ENCODE assay signal across 10 cellular contexts in the genomic region with DNA sequence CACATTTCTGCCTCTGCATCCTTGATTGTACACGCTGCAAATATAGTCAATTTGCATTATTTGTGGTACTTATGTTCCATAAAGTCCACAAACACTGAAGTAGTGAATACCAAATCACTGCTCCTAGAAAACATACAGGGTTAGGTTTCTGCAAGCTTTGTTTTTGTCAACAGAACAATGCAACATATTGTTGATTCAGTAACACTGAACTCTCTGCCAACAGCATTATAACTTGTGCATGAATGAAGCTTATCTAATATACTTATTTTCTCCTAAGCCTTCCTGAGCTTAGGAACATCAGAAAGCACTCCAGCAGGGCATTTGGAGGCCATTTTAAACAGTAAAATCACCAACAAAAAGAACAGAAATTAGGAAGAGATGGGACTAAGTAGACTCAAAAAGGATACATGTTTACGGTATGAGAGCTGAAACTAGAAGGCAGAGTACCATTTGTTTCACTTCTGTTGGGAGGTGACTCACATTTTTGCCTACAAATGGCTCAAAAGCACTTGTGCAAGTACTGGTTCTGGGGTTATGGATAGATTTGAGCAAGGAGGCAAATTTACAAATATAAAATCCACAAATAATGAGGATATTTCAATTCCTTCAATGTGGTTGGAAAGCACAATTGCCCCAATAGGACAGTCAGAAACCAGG. TPM values are rescaled to one million over a fixed set of nuclear protein-coding genes. Genes with fewer than 3 reads are reported as not detected.
DNase-seq lines count a peak whose midpoint lies in the region; ATAC-seq and TF ChIP-seq lines count a peak whose summit lies in the region.
"Had no signal": no experiment of that assay in that cellular context is flagged by ENCODE, and none has a peak within 500 bp of the region (broad histone marks: within the 10 kb centered on the region; RNA-seq: fewer than 3 reads in every experiment).

No MANE protein-coding gene starts in this region.

- no peak overlapping the region for H3K4me3 ChIP-seq in right atrium auricular region

- H3K27ac Mint-ChIP-seq in activated naive CD4-positive, alpha-beta T cell treated with anti-CD3 and anti-CD28 coated beads, Interleukin-2, amount 50 U/mL, for 72 hours: peak overlapping the region in 1 of 2 donors; percentile 55
- peak overlapping the region; percentile 27 for H3K27ac Mint-ChIP-seq in T-helper 17 cell

- ATAC-seq in activated naive CD4-positive, alpha-beta T cell treated with anti-CD3 and anti-CD28 coated beads, Interleukin-2, amount 50 U/mL, for 72 hours: peak; percentile 62 to 91
- ATAC-seq in HG02852 (IDR thresholded peaks at IDR 0.05; ENCODE audit: unreplicated experiment) (peak; percentile 94), T-helper 17 cell (no peak)

- no peaks in the 10 kb centered on the region for H3K27me3 Mint-ChIP-seq in T-helper 17 cell

- H3K9me3 Mint-ChIP-seq in activated naive CD4-positive, alpha-beta T cell treated with anti-CD3 and anti-CD28 coated beads, Interleukin-2, amount 50 U/mL, for 72 hours: no peaks in the 10 kb centered on the region

- no peaks in the 10 kb centered on the region for H3K4me1 Mint-ChIP-seq in T-helper 17 cell

- H3K9me3 ChIP-seq in T-helper 17 cell (ENCODE audit: control insufficient read depth, low read length, poor library complexity, severe bottlenecking) (no peaks in the 10 kb centered on the region), right atrium auricular region (no peaks in the 10 kb centered on the region)

- DNase-seq in activated naive CD4-positive, alpha-beta T cell treated with anti-CD3 and anti-CD28 coated beads, Interleukin-2, amount 50 U/mL, for 72 hours (ENCODE audit: low spot score in 2 of 2): no peak
- DNase-seq in activated naive CD4-positive, alpha-beta T cell treated with Interleukin-2 at 50 U/mL for 16 hours: no peak
- no peak for DNase-seq in T-helper 17 cell
- DNase-seq in effector CD4-positive, alpha-beta T cell: no peak
- no peak for DNase-seq in NCI-H69 (lab: John Stamatoyannopoulos, UW)
- DNase-seq in DMS 273 treated with DMSO at 0.1 percent for 48 hours (lab: John Stamatoyannopoulos, UW): no peak
- DNase-seq in right atrium auricular region (ENCODE audit: low spot score): no peak
- DNase-seq: RPMI8226 had no signal

- H3K4me1 ChIP-seq in right atrium auricular region: no peaks in the 10 kb centered on the region
- H3K4me1 ChIP-seq: parathyroid adenoma had no signal

- H3K36me3 ChIP-seq in right atrium auricular region: peaks cover 55% of the 10 kb centered on the region

- H3K27ac ChIP-seq in right atrium auricular region: no peak overlapping the region
- H3K27ac ChIP-seq: parathyroid adenoma had no signal

- no peak overlapping the region for H3K4me3 Mint-ChIP-seq in T-helper 17 cell

- H3K36me3 Mint-ChIP-seq in activated naive CD4-positive, alpha-beta T cell treated with anti-CD3 and anti-CD28 coated beads, Interleukin-2, amount 50 U/mL, for 72 hours: peaks cover 17 to 35% of the 10 kb centered on the region in 2 donors
- peaks cover 3% of the 10 kb centered on the region for H3K36me3 Mint-ChIP-seq in T-helper 17 cell (ENCODE audit: low read depth)

- TF ChIP-seq CTCF in right atrium auricular region (IDR thresholded peaks at IDR 0.05): no peak

- H3K27me3 ChIP-seq in right atrium auricular region: no peaks in the 10 kb centered on the region

RNA-seq across cellular contexts. Expression of a gene that starts 14.1 kb away (rescaled TPM):
- 10 to 100 TPM; 25.8 to 27.8 TPM for total RNA-seq in activated naive CD4-positive, alpha-beta T cell treated with anti-CD3 and anti-CD28 coated beads, Interleukin-2, amount 50 U/mL, for 72 hours
- total RNA-seq in T-helper 17 cell (10 to 100 TPM in 1 of 2 donors, 1 to 10 TPM in 1; 9.2 to 10.3 TPM), right atrium auricular region (10 to 100 TPM; 12.4 to 22.6 TPM)
